In the genomic region with DNA sequence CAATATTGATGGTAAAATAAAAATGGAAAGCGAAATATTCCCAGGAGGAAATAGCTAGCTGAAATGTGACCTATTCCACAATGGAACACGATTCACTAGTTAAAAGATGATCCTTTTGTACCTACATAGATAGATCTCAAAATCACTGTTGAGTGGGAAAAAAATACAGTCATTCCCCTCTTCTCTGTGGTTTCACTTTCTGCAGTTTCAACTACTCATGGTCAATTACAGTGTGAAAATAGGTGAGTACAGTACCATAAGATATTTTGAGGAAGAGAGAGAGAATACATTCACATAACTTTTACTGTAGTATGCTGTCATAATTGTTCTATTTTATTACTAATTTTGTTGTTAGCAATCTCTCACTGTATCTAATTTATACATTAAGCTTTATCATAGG, we compare ENCODE assay signal across 26 cellular contexts. TPM values are rescaled to one million over a fixed set of nuclear protein-coding genes. Genes with fewer than 3 reads are reported as not detected.
A peak's percentile ranks its signal among the peaks of the same experiment; 100 is the strongest.
DNase-seq lines count a peak whose midpoint lies in the region; ATAC-seq and TF ChIP-seq lines count a peak whose summit lies in the region.
"Had no signal": no experiment of that assay in that cellular context is flagged by ENCODE, and none has a peak within 500 bp of the region (broad histone marks: within the 10 kb centered on the region; RNA-seq: fewer than 3 reads in every experiment).

No MANE protein-coding gene starts in this region.

- no peaks in the 10 kb centered on the region for H3K36me3 Mint-ChIP-seq in activated CD4-positive, alpha-beta T cell treated with anti-CD3 and anti-CD28 coated beads for 36 hours (ENCODE audit: low read depth)
- no peaks in the 10 kb centered on the region for H3K36me3 Mint-ChIP-seq in activated T-helper 17 cell treated with anti-CD3 and anti-CD28 coated beads, Interleukin-2, amount 50 U/mL, for 72 hours (ENCODE audit: low read depth)
- no peaks in the 10 kb centered on the region for H3K36me3 Mint-ChIP-seq in CD4-positive, alpha-beta T cell (ENCODE audit: low read depth)
- H3K36me3 Mint-ChIP-seq: activated naive CD4-positive, alpha-beta T cell treated with anti-CD3 and anti-CD28 coated beads, Interleukin-2, amount 50 U/mL, for 24 hours; CD4-positive, alpha-beta memory T cell; mesothelial cell of epicardium; naive thymus-derived CD4-positive, alpha-beta T cell had no signal

- no peak overlapping the region for H3K27ac ChIP-seq in CD4-positive, alpha-beta T cell (ENCODE audit: low read depth, low read length)
- H3K27ac ChIP-seq: gastroesophageal sphincter had no signal

- intact Hi-C loops in activated CD4-positive, alpha-beta T cell treated with anti-CD3 and anti-CD28 coated beads for 36 hours (cut with DNase I, micrococcal nuclease), result loop anchor here in 1 of 2 experiments (10.0 kb wide), 1 partner anchor 169 kb away; no protein-coding TSS in a partner anchor
- intact Hi-C loops in CD4-positive, alpha-beta T cell (cut with DNase I, micrococcal nuclease), result no loop called here

- TF ChIP-seq CTCF in CD4-positive, alpha-beta T cell (IDR thresholded peaks at IDR 0.05), result no peak

- H3K9me3 Mint-ChIP-seq in activated CD4-positive, alpha-beta T cell treated with anti-CD3 and anti-CD28 coated beads for 36 hours (ENCODE audit: low read depth), result no peaks in the 10 kb centered on the region
- no peaks in the 10 kb centered on the region for H3K9me3 Mint-ChIP-seq in activated T-helper 17 cell treated with anti-CD3 and anti-CD28 coated beads, Interleukin-2, amount 50 U/mL, for 72 hours
- H3K9me3 Mint-ChIP-seq in CD4-positive, alpha-beta T cell, result no peaks in the 10 kb centered on the region
- H3K9me3 Mint-ChIP-seq: activated naive CD4-positive, alpha-beta T cell treated with anti-CD3 and anti-CD28 coated beads, Interleukin-2, amount 50 U/mL, for 24 hours; central memory CD8-positive, alpha-beta T cell; mesothelial cell of epicardium; naive thymus-derived CD4-positive, alpha-beta T cell had no signal

- no peaks in the 10 kb centered on the region for H3K9me3 ChIP-seq in CD4-positive, alpha-beta T cell (ENCODE audit: control insufficient read depth, low read length)
- H3K9me3 ChIP-seq: gastroesophageal sphincter had no signal

- H3K27ac Mint-ChIP-seq in activated CD4-positive, alpha-beta T cell treated with anti-CD3 and anti-CD28 coated beads for 36 hours, result no peak overlapping the region
- H3K27ac Mint-ChIP-seq in activated T-helper 17 cell treated with anti-CD3 and anti-CD28 coated beads, Interleukin-2, amount 50 U/mL, for 72 hours, result no peak overlapping the region
- no peak overlapping the region for H3K27ac Mint-ChIP-seq in CD4-positive, alpha-beta T cell
- H3K27ac Mint-ChIP-seq: activated naive CD4-positive, alpha-beta T cell treated with anti-CD3 and anti-CD28 coated beads, Interleukin-2, amount 50 U/mL, for 24 hours; CD4-positive, alpha-beta memory T cell; mesothelial cell of epicardium; naive thymus-derived CD4-positive, alpha-beta T cell had no signal

- H3K27me3 ChIP-seq in CD4-positive, alpha-beta T cell (ENCODE audit: control insufficient read depth, insufficient read depth, low read length), result no peaks in the 10 kb centered on the region

- H3K27me3 Mint-ChIP-seq in activated CD4-positive, alpha-beta T cell treated with anti-CD3 and anti-CD28 coated beads for 36 hours, result peaks cover 22% of the 10 kb centered on the region
- peaks cover 32% of the 10 kb centered on the region for H3K27me3 Mint-ChIP-seq in activated T-helper 17 cell treated with anti-CD3 and anti-CD28 coated beads, Interleukin-2, amount 50 U/mL, for 72 hours
- peaks cover 28% of the 10 kb centered on the region for H3K27me3 Mint-ChIP-seq in CD4-positive, alpha-beta T cell

- H3K4me3 Mint-ChIP-seq in activated CD4-positive, alpha-beta T cell treated with anti-CD3 and anti-CD28 coated beads for 36 hours, result no peak overlapping the region
- no peak overlapping the region for H3K4me3 Mint-ChIP-seq in activated T-helper 17 cell treated with anti-CD3 and anti-CD28 coated beads, Interleukin-2, amount 50 U/mL, for 72 hours
- H3K4me3 Mint-ChIP-seq in CD4-positive, alpha-beta T cell, result no peak overlapping the region
- H3K4me3 Mint-ChIP-seq: activated naive CD4-positive, alpha-beta T cell treated with anti-CD3 and anti-CD28 coated beads, Interleukin-2, amount 50 U/mL, for 24 hours; CD4-positive, alpha-beta memory T cell; central memory CD8-positive, alpha-beta T cell; mesothelial cell of epicardium; naive thymus-derived CD4-positive, alpha-beta T cell had no signal

- POLR2A ChIA-PET in activated CD4-positive, alpha-beta T cell treated with anti-CD3 and anti-CD28 coated beads for 36 hours (lab: Charles Lee), result no interaction called here
- POLR2A ChIA-PET in CD4-positive, alpha-beta T cell (lab: Charles Lee), result no interaction called here

- CTCF ChIA-PET in activated CD4-positive, alpha-beta T cell treated with anti-CD3 and anti-CD28 coated beads for 36 hours (lab: Charles Lee), result no interaction called here
- CTCF ChIA-PET in CD4-positive, alpha-beta T cell (lab: Charles Lee), result no interaction called here

- ATAC-seq in activated CD4-positive, alpha-beta T cell treated with anti-CD3 and anti-CD28 coated beads for 36 hours, result peak; percentile 49
- ATAC-seq in GM19395 (IDR thresholded peaks at IDR 0.05; ENCODE audit: unreplicated experiment) (peak; percentile 58), HG03354 (IDR thresholded peaks at IDR 0.05; ENCODE audit: poor library complexity, severe bottlenecking, unreplicated experiment) (peak; percentile 49), GM21360 (IDR thresholded peaks at IDR 0.05; ENCODE audit: unreplicated experiment) (no peak)
- peak; percentile 67 for ATAC-seq in activated T-helper 17 cell treated with anti-CD3 and anti-CD28 coated beads, Interleukin-2, amount 50 U/mL, for 72 hours (replicated peaks)
- no peak for ATAC-seq in CD4-positive, alpha-beta T cell (ENCODE audit: poor library complexity)
- ATAC-seq: gastroesophageal sphincter; K562; naive thymus-derived CD4-positive, alpha-beta T cell had no signal

- peaks cover 7% of the 10 kb centered on the region for H3K4me1 Mint-ChIP-seq in activated CD4-positive, alpha-beta T cell treated with anti-CD3 and anti-CD28 coated beads for 36 hours
- no peaks in the 10 kb centered on the region for H3K4me1 Mint-ChIP-seq in activated T-helper 17 cell treated with anti-CD3 and anti-CD28 coated beads, Interleukin-2, amount 50 U/mL, for 72 hours
- H3K4me1 Mint-ChIP-seq in CD4-positive, alpha-beta T cell (ENCODE audit: low read depth), result no peaks in the 10 kb centered on the region
- H3K4me1 Mint-ChIP-seq: activated naive CD4-positive, alpha-beta T cell treated with anti-CD3 and anti-CD28 coated beads, Interleukin-2, amount 50 U/mL, for 24 hours; central memory CD8-positive, alpha-beta T cell; naive thymus-derived CD4-positive, alpha-beta T cell had no signal

- DNase-seq in activated CD4-positive, alpha-beta T cell treated with anti-CD3 and anti-CD28 coated beads for 36 hours, result no peak
- DNase-seq in activated CD4-positive, alpha-beta T cell treated with anti-CD3 and anti-CD28 coated beads, Interleukin-2, amount 50 U/mL, for 1 hour, result no peak
- no peak for DNase-seq in amniotic stem cell (lab: John Stamatoyannopoulos, UW)
- DNase-seq in CD4-positive, alpha-beta T cell, result no peak
- DNase-seq: 8988T; activated CD4-positive, alpha-beta T cell treated with anti-CD3 and anti-CD28 coated beads for 4 hours; CD4-positive, alpha-beta memory T cell; GOT3; islet precursor cell; naive thymus-derived CD4-positive, alpha-beta T cell; NCI-H2171; NCI-H526; nucleus accumbens; stimulated activated CD8-positive, alpha-beta memory T cell treated with anti-CD3 and anti-CD28 coated beads, Interleukin-4, amount 100 ng/mL, for 48 hours; substantia nigra had no signal

RNA-seq across cellular contexts. Expression of a gene that starts 56.0 kb away (rescaled TPM):
- not detected for total RNA-seq in activated CD4-positive, alpha-beta T cell treated with anti-CD3 and anti-CD28 coated beads for 36 hours
- not detected for total RNA-seq in activated T-helper 17 cell treated with anti-CD3 and anti-CD28 coated beads, Interleukin-2, amount 50 U/mL, for 72 hours
- not detected for total RNA-seq in CD4-positive, alpha-beta T cell
- total RNA-seq: activated CD8-positive, alpha-beta memory T cell treated with anti-CD3 and anti-CD28 coated beads for 36 hours; CD4-positive, alpha-beta memory T cell; K562; T-helper 1 cell treated with Interleukin-12 subunit alpha and Interleukin-12 subunit beta and Interleukin-4 antibody, amounts not matched to agents 30 ng/mL and 1 ng/mL, for 36 hours had no signal

Comparison
In these comparisons a context has a peak if more than half of its experiments do, and no peak if none do; other contexts are left out.
1. ATAC-seq: peak in activated CD4-positive, alpha-beta T cell treated with anti-CD3 and anti-CD28 coated beads for 36 hours (single experiment), GM19395 (single experiment), HG03354 (single experiment) and activated T-helper 17 cell treated with anti-CD3 and anti-CD28 coated beads, Interleukin-2, amount 50 U/mL, for 72 hours (single experiment); none in GM21360 (single experiment) and CD4-positive, alpha-beta T cell (single experiment).